Comparison of ENCODE assay signal across 8 cellular contexts in genomic region chr20:39048000-39048696, GRCh38.
A peak's percentile ranks its signal among the peaks of the same experiment; 100 is the strongest.
DNase-seq lines count a peak whose midpoint lies in the region; ATAC-seq and TF ChIP-seq lines count a peak whose summit lies in the region.

No MANE protein-coding gene starts in this region.

- TF ChIP-seq CTCF in ovary (IDR thresholded peaks at IDR 0.05) (peak; percentile 66 to 94 (median 70)), thyroid gland (IDR thresholded peaks at IDR 0.05) (peak; percentile 73 to 95 (median 80))

- no peak for TF ChIP-seq EP300 in ovary (IDR thresholded peaks at IDR 0.05)

- H3K9me2 ChIP-seq in Karpas-422 (replicated peaks; ENCODE audit: insufficient read depth, low read length): no peaks in the 10 kb centered on the region

- no peaks in the 10 kb centered on the region for H3K79me2 ChIP-seq in Karpas-422 (ENCODE audit: low read length)

- intact Hi-C loops in ovary (cut with DNase I) (loop anchor here in 2 of 4 donors (2.0 to 5.0 kb wide), 3 partner anchors 121 to 401 kb away; partner anchors contain the start of gene FAM83D (in 2 of the 2)), thyroid gland (cut with DNase I) (loop anchor here (5.0 kb wide), 2 partner anchors 34 to 121 kb away; partner anchors contain the start of gene FAM83D)

- no peak overlapping the region for H2AFZ ChIP-seq in Karpas-422 (ENCODE audit: low read length)

- no peak overlapping the region for H3K27ac ChIP-seq in Karpas-422 (ENCODE audit: low read length)
- no peak overlapping the region for H3K27ac ChIP-seq in ovary
- no peak overlapping the region for H3K27ac ChIP-seq in thyroid gland

- H3K9me3 ChIP-seq in Karpas-422 (ENCODE audit: low read length) (no peaks in the 10 kb centered on the region), ovary (no peaks in the 10 kb centered on the region), thyroid gland (no peaks in the 10 kb centered on the region)

- H3K4me2 ChIP-seq in Karpas-422 (ENCODE audit: low read depth, low read length, poor library complexity, severe bottlenecking): no peak overlapping the region

- H3K27me3 ChIP-seq in Karpas-422 (ENCODE audit: low read length) (no peaks in the 10 kb centered on the region), ovary (no peaks in the 10 kb centered on the region), thyroid gland (no peaks in the 10 kb centered on the region)

- no peaks in the 10 kb centered on the region for H4K20me1 ChIP-seq in Karpas-422 (ENCODE audit: insufficient read depth, low read depth, low read length)

- H3K4me3 ChIP-seq in Karpas-422 (ENCODE audit: low read length) (no peak overlapping the region), ovary (no peak overlapping the region), thyroid gland (replicated peaks in 1 of 3) (no peak overlapping the region)

- peak; percentile 92 for DNase-seq in AG20443 (ENCODE audit: low spot score)
- peak; percentile 85 for DNase-seq in Karpas-422
- peak; percentile 5 for DNase-seq in SHP77 treated with DMSO at 0.1 percent for 48 hours (lab: John Stamatoyannopoulos, UW)
- DNase-seq in activated naive CD4-positive, alpha-beta T cell (lab: John Stamatoyannopoulos, UW): peak; percentile 30 to 60 (median 44)
- DNase-seq in germinal center (ENCODE audit: low spot score): peak; percentile 76
- DNase-seq in ovary: peak; percentile 63 to 84 (median 75)
- peak; percentile 72 to 78 for DNase-seq in thyroid gland

- H3K9ac ChIP-seq in Karpas-422 (ENCODE audit: low read length): no peak overlapping the region

- TF ChIP-seq POLR2A in ovary (IDR thresholded peaks at IDR 0.05): no peak
- no peak for TF ChIP-seq POLR2A in thyroid gland (IDR thresholded peaks at IDR 0.05)

- WGBS in ovary, 3 donors: 11 to 15% (median 11%) methylated on average over 4 of the region's 4 CpGs
- WGBS in thyroid gland, 2 donors: 44% methylated on average over 2 of the region's 4 CpGs

- peak; percentile 68 for ATAC-seq in GM18909 (IDR thresholded peaks at IDR 0.05; ENCODE audit: poor library complexity, unreplicated experiment)

- H3K36me3 ChIP-seq in Karpas-422 (ENCODE audit: insufficient read depth, low read length) (no peaks in the 10 kb centered on the region), ovary (no peaks in the 10 kb centered on the region), thyroid gland (no peaks in the 10 kb centered on the region)

- H3K4me1 ChIP-seq in Karpas-422 (ENCODE audit: low read length): peaks cover 10% of the 10 kb centered on the region
- H3K4me1 ChIP-seq in ovary (ENCODE audit: insufficient read depth): no peaks in the 10 kb centered on the region
- H3K4me1 ChIP-seq in thyroid gland: peaks cover 3 to 4% of the 10 kb centered on the region in 2 donors

Comparison
In these comparisons a context has a peak if more than half of its experiments do, and no peak if none do; other contexts are left out.
1. DNase-seq: peak in every context shown above with its lines; median percentile 92 in AG20443; 85 in Karpas-422; 76 in germinal center; 75 in ovary; 75 in thyroid gland; 44 in activated naive CD4-positive, alpha-beta T cell; 5 in SHP77 treated with DMSO at 0.1 percent for 48 hours.